ENCODE assay signal across 8 cellular contexts in genomic region chr10:27099916-27100799, GRCh38. TPM values are rescaled to one million over a fixed set of nuclear protein-coding genes. Genes with fewer than 3 reads are reported as not detected.
A peak's percentile ranks its signal among the peaks of the same experiment; 100 is the strongest.
DNase-seq lines count a peak whose midpoint lies in the region; TF ChIP-seq lines count a peak whose summit lies in the region.

Gene ANKRD26 (minus strand): TSS chr10:27100494. CDS start chr10:27100326, 168 bp downstream.

- H3K4me1 Mint-ChIP-seq in activated naive CD4-positive, alpha-beta T cell treated with anti-CD3 and anti-CD28 coated beads, Interleukin-2, amount 10 ng/mL, durations not matched to agents 7 days and 5 days = peaks cover 55% of the 10 kb centered on the region

- H3K27ac ChIP-seq in SJSA1 = peak within 1 kb of the TSS; percentile 49
- peak within 1 kb of the TSS; percentile 72 for H3K27ac ChIP-seq in neutrophil
- peak within 1 kb of the TSS; percentile 80 for H3K27ac ChIP-seq in substantia nigra (ENCODE audit: low read depth, low read length, poor library complexity, severe bottlenecking)

- H3K9me3 ChIP-seq in SJSA1 (replicated peaks) (no peaks in the 10 kb centered on the region), neutrophil (no peaks in the 10 kb centered on the region)

- H3K4me1 ChIP-seq in SJSA1 (replicated peaks) (no peaks in the 10 kb centered on the region), neutrophil (ENCODE audit: control insufficient read depth in 1 of 2, insufficient read depth in 1 of 2, low read depth in 1 of 2, low read length in 1 of 2) (peaks cover 12 to 13% of the 10 kb centered on the region in 2 experiments)

- POLR2A ChIA-PET in HEK293T (lab: Yijun Ruan, JAX) = interaction anchor here (0.6 to 1.6 kb wide), 18 partner anchors 9 to 349 kb away, joined by 3 to 15 read pairs (median 4); partner anchors contain the start of gene YME1L1

- H3K4me3 Mint-ChIP-seq in activated naive CD4-positive, alpha-beta T cell treated with anti-CD3 and anti-CD28 coated beads, Interleukin-2, amount 10 ng/mL, durations not matched to agents 7 days and 5 days = peak within 1 kb of the TSS; percentile 80

- peak; percentile 94 for DNase-seq in GM04504 (ENCODE audit: low read depth)
- peak; percentile 92 for DNase-seq in HEK293T (ENCODE audit: extremely low spot score)
- DNase-seq in MV-4-11 (lab: John Stamatoyannopoulos, UW) = peak; percentile 96
- DNase-seq in SJSA1 (ENCODE audit: low read depth in 1 of 2, low spot score in 2 of 2) = peak; percentile 93 to 98
- peak; percentile 96 for DNase-seq in activated naive CD4-positive, alpha-beta T cell treated with anti-CD3 and anti-CD28 coated beads, Interleukin-2, amount 10 ng/mL, durations not matched to agents 7 days and 5 days
- DNase-seq in germinal center (ENCODE audit: low spot score) = peak; percentile 95
- DNase-seq in substantia nigra (lab: John Stamatoyannopoulos, UW) = peak; percentile 67 to 97 (median 92)

- peaks cover 6% of the 10 kb centered on the region for H3K27me3 Mint-ChIP-seq in activated naive CD4-positive, alpha-beta T cell treated with anti-CD3 and anti-CD28 coated beads, Interleukin-2, amount 10 ng/mL, durations not matched to agents 7 days and 5 days

- no peaks in the 10 kb centered on the region for H3K9me3 Mint-ChIP-seq in activated naive CD4-positive, alpha-beta T cell treated with anti-CD3 and anti-CD28 coated beads, Interleukin-2, amount 10 ng/mL, durations not matched to agents 7 days and 5 days

- CTCF ChIA-PET in HEK293T (lab: Yijun Ruan, JAX) = no interaction called here
- CTCF ChIA-PET in activated naive CD4-positive, alpha-beta T cell treated with anti-CD3 and anti-CD28 coated beads, Interleukin-2, amount 10 ng/mL, durations not matched to agents 7 days and 5 days (lab: Charles Lee) = no interaction called here

- peaks cover 11% of the 10 kb centered on the region for H3K36me3 Mint-ChIP-seq in activated naive CD4-positive, alpha-beta T cell treated with anti-CD3 and anti-CD28 coated beads, Interleukin-2, amount 10 ng/mL, durations not matched to agents 7 days and 5 days

- H3K4me3 ChIP-seq in SJSA1 (peak within 1 kb of the TSS; percentile 56), neutrophil (ENCODE audit: low read depth in 1 of 2, low read length in 1 of 2) (peak within 1 kb of the TSS; percentile 64 to 88)

- no peaks in the 10 kb centered on the region for H3K27me3 ChIP-seq in SJSA1 (replicated peaks)
- no peaks in the 10 kb centered on the region for H3K27me3 ChIP-seq in neutrophil

- H3K27ac Mint-ChIP-seq in activated naive CD4-positive, alpha-beta T cell treated with anti-CD3 and anti-CD28 coated beads, Interleukin-2, amount 10 ng/mL, durations not matched to agents 7 days and 5 days = peak within 1 kb of the TSS; percentile 93

- peak; percentile 31 for TF ChIP-seq CTCF in neutrophil (IDR thresholded peaks at IDR 0.05)

- H3K36me3 ChIP-seq in SJSA1 = 0 out of 2 replicates have a peak, but pooled peaks cover 3% of the 10 kb centered on the region
- H3K36me3 ChIP-seq in neutrophil = no peaks in the 10 kb centered on the region

TF ChIP-seq in HEK293T, 16 proteins besides CTCF, POLR2A, EP300 and RAD21:
- TF ChIP-seq L3MBTL2 (conservative IDR thresholded peaks at IDR 0.05) (peak; percentile 45), BHLHE40 (IDR thresholded peaks at IDR 0.05; ENCODE audit: borderline replicate concordance) (no peak), TARDBP (IDR thresholded peaks at IDR 0.05) (no peak), ZNF384 (IDR thresholded peaks at IDR 0.05) (no peak), PKNOX1 (IDR thresholded peaks at IDR 0.05) (no peak)

RNA-seq across cellular contexts. Expression of gene ANKRD26, which starts in this region (rescaled TPM):
- total RNA-seq in SJSA1 (2014; rRNA removed; shearing (Covaris generic)) = 7.4 and 14.3 TPM in 2 replicates

Comparison
In these comparisons a context has a peak if more than half of its experiments do, and no peak if none do; other contexts are left out.
1. Peak in every context shown above with its lines: DNase-seq, H3K4me3 ChIP-seq and H3K27ac ChIP-seq.